ENCODE assay signal across 15 cellular contexts in the genomic region with DNA sequence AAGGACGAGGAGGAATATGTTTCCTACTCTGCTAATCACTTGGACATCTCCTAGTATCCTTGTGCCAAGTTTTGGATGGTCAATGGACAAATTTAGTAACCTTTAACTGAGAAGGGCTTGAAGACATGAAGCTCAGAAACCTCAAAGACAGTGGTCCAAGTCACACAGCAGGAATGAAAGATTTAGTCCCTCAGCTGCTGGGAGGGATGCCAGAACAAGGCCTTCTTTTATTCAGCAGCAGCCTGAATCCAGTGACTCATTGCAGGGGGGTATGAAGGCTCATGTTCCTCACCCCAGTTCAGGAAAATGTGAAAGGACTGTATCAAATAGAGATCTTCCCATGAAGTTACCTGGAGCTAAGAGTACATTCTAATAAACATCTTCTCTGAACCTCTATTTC.
DNase-seq lines count a peak whose midpoint lies in the region; ATAC-seq and TF ChIP-seq lines count a peak whose summit lies in the region.
"Had no signal": no experiment of that assay in that cellular context is flagged by ENCODE, and none has a peak within 500 bp of the region (broad histone marks: within the 10 kb centered on the region; RNA-seq: fewer than 3 reads in every experiment).

No MANE protein-coding gene starts in this region.

- CTCF ChIA-PET in mammary epithelial cell (lab: Charles Lee; ENCODE audit: low non-redundant PET): interaction anchor here (0.5 kb wide), 1 partner anchor 362 kb away, joined by 3 read pairs; no protein-coding TSS in a partner anchor

- no peaks in the 10 kb centered on the region for H3K9me3 Mint-ChIP-seq in progenitor cell of endocrine pancreas (ENCODE audit: low read depth)
- H3K9me3 Mint-ChIP-seq: activated T-cell treated with anti-CD3 and anti-CD28 coated beads, Interleukin-2, amount 50 U/mL, for 4 hours; WTC11 had no signal

- H3K4me3 ChIP-seq in mammary epithelial cell (replicated peaks in 1 of 3; ENCODE audit: insufficient read depth in 1 of 3, low read depth in 2 of 3, low read length in 3 of 3): no peak overlapping the region
- H3K4me3 ChIP-seq in kidney epithelial cell (ENCODE audit: low read depth, low read length): no peak overlapping the region
- H3K4me3 ChIP-seq: left lung had no signal

- no peak for ATAC-seq in GM19395 (IDR thresholded peaks at IDR 0.05; ENCODE audit: unreplicated experiment)
- ATAC-seq: activated T-cell treated with anti-CD3 and anti-CD28 coated beads, Interleukin-2, amount 50 U/mL, for 4 hours; esophagus mucosa; left lung; Right ventricle myocardium inferior; WTC11 had no signal

- no peaks in the 10 kb centered on the region for H3K36me3 Mint-ChIP-seq in progenitor cell of endocrine pancreas (ENCODE audit: insufficient read depth)
- H3K36me3 Mint-ChIP-seq: WTC11 had no signal

- peaks cover 4% of the 10 kb centered on the region for H3K27me3 Mint-ChIP-seq in progenitor cell of endocrine pancreas

- 35% methylated on average over 1 of the region's 1 CpG for WGBS in mammary epithelial cell (ENCODE audit: low coverage, missing lambda C conversion rate)

- no peaks in the 10 kb centered on the region for H3K79me2 ChIP-seq in mammary epithelial cell (ENCODE audit: insufficient read depth, low read length)

- H3K4me2 ChIP-seq in mammary epithelial cell (ENCODE audit: insufficient read depth, low read depth, low read length): peak overlapping the region; percentile 36
- H3K4me2 ChIP-seq: KMS-11 had no signal

- no peaks in the 10 kb centered on the region for H3K27me3 ChIP-seq in mammary epithelial cell (ENCODE audit: insufficient read depth, low read length)
- no peaks in the 10 kb centered on the region for H3K27me3 ChIP-seq in kidney epithelial cell (ENCODE audit: control insufficient read depth, insufficient read depth, low read length)
- H3K27me3 ChIP-seq: left lung had no signal

- dilution Hi-C loops in mammary epithelial cell (cut with HindIII; ENCODE audit: low sequenced_read_pairs): no loop called here

- peaks cover 1% of the 10 kb centered on the region for H3K4me1 Mint-ChIP-seq in progenitor cell of endocrine pancreas (ENCODE audit: low read depth)

- H3K36me3 ChIP-seq in mammary epithelial cell (ENCODE audit: insufficient read depth, low read length): no peaks in the 10 kb centered on the region
- H3K36me3 ChIP-seq in kidney epithelial cell (ENCODE audit: control insufficient read depth, insufficient read depth, low read length): no peaks in the 10 kb centered on the region
- H3K36me3 ChIP-seq: left lung had no signal

- no peak overlapping the region for H3K27ac Mint-ChIP-seq in progenitor cell of endocrine pancreas
- H3K27ac Mint-ChIP-seq: WTC11 had no signal

- H3K27ac ChIP-seq in mammary epithelial cell (ENCODE audit: insufficient read depth, low read depth, low read length): no peak overlapping the region
- H3K27ac ChIP-seq: KMS-11, left lung had no signal

- H3K4me3 Mint-ChIP-seq in progenitor cell of endocrine pancreas (ENCODE audit: low read depth): no peak overlapping the region
- H3K4me3 Mint-ChIP-seq: activated T-cell treated with anti-CD3 and anti-CD28 coated beads, Interleukin-2, amount 50 U/mL, for 4 hours; WTC11 had no signal

- DNase-seq in AG08396 (ENCODE audit: low spot score) (peak; percentile 60), HT1080 (ENCODE audit: low read depth) (peak; percentile 91), mammary epithelial cell (peak; percentile 83), kidney epithelial cell (ENCODE audit: low read depth) (peak; percentile 32), NCI-H524 treated with DMSO at 0.1 percent for 48 hours (lab: John Stamatoyannopoulos, UW) (no peak), progenitor cell of endocrine pancreas (ENCODE audit: low spot score, unreplicated experiment) (no peak), NCI-H82 (lab: John Stamatoyannopoulos, UW) (no peak)
- DNase-seq: activated T-cell treated with anti-CD3 and anti-CD28 coated beads, Interleukin-2, amount 50 U/mL, for 4 hours; H7; left lung had no signal

- no peak for TF ChIP-seq CTCF in mammary epithelial cell (conservative IDR thresholded peaks at IDR 0.05 in 1 of 2, IDR thresholded peaks at IDR 0.05 in 1 of 2; ENCODE audit: extremely low read depth in 1 of 2, insufficient read depth in 1 of 2, low read depth in 1 of 2, low read length in 2 of 2)
- no peak for TF ChIP-seq CTCF in kidney epithelial cell (IDR thresholded peaks at IDR 0.05; ENCODE audit: insufficient read depth, low read length, poor library complexity, severe bottlenecking)
- TF ChIP-seq CTCF in progenitor cell of endocrine pancreas (IDR thresholded peaks at IDR 0.05; ENCODE audit: unreplicated experiment): no peak

- peaks cover 18% of the 10 kb centered on the region for H3K4me1 ChIP-seq in mammary epithelial cell (ENCODE audit: insufficient read depth, low read length)
- H3K4me1 ChIP-seq: left lung had no signal

- no TSS peak for BruUV-seq in mammary epithelial cell (replicated peaks; lab: Mats Ljungman, UMichigan)

- in situ Hi-C loops in mammary epithelial cell (cut with MboI; ENCODE audit: low sequenced_read_pairs in 2 of 2): loop anchor here (10.0 to 25.0 kb wide), 4 partner anchors 309 to 1096 kb away; no protein-coding TSS in a partner anchor

- intact Hi-C loops in mammary epithelial cell (cut with micrococcal nuclease): loop anchor here (1.0 to 5.0 kb wide), 2 partner anchors 404 to 1286 kb away; partner anchors contain the start of gene ARSJ

- no peaks in the 10 kb centered on the region for H3K9me3 ChIP-seq in mammary epithelial cell (replicated peaks; ENCODE audit: insufficient read depth, low read length)
- H3K9me3 ChIP-seq: left lung had no signal

- no peak overlapping the region for H3K9ac ChIP-seq in mammary epithelial cell (ENCODE audit: insufficient read depth, low read length)
- H3K9ac ChIP-seq: KMS-11 had no signal

- H2AFZ ChIP-seq in mammary epithelial cell (ENCODE audit: low read depth, low read length): peak overlapping the region; percentile 32

- H4K20me1 ChIP-seq in mammary epithelial cell (ENCODE audit: insufficient read depth, low read length): no peaks in the 10 kb centered on the region

Comparison
In these comparisons a context has a peak if more than half of its experiments do, and no peak if none do; other contexts are left out.
1. DNase-seq: peak in AG08396 (single experiment), HT1080 (single experiment), mammary epithelial cell (single experiment) and kidney epithelial cell (single experiment); none in NCI-H524 treated with DMSO at 0.1 percent for 48 hours (single experiment), progenitor cell of endocrine pancreas (single experiment) and NCI-H82 (single experiment).